1 cellular context compared by ENCODE assay signal in genomic region chr7:24566274-24566673, GRCh38.
TF ChIP-seq lines count a peak whose summit lies in the region.

No MANE protein-coding gene starts in this region.

TF ChIP-seq in K562, 482 proteins besides CTCF, POLR2A, EP300 and RAD21 (continued from another document):
- TF ChIP-seq HES1 (IDR thresholded peaks at IDR 0.05; ENCODE audit: low read depth) (no peak), USF1 (CRISPR knock-in tag; IDR thresholded peaks at IDR 0.05) (peak; percentile 57), KDM2B (CRISPR knock-in tag; IDR thresholded peaks at IDR 0.05) (no peak)
